In the genomic region with DNA sequence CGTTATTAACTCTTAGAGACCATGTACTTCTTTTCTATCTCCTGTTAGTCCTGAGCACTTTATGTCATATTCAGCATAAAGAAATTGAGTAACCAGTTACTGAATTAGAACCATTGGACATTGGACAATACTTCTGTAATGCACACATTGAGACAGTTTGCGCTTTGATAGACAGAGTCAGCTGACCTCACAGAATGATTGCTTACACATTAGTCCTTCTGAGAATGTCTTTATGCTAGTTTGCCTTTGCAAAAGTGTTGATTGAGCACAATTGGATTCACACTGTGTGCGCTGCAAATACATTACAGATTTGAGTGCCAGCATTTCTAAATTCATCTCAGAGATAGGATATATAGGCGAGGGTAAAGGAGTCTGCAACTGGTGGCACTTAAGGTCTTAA, we compare ENCODE assay signal across 1 cellular context.
A peak's percentile ranks its signal among the peaks of the same experiment; 100 is the strongest.
TF ChIP-seq lines count a peak whose summit lies in the region.

No MANE protein-coding gene starts in this region.

TF ChIP-seq in K562, 482 proteins besides CTCF, POLR2A, EP300 and RAD21 (continued from another document):
- TF ChIP-seq, protein P1, sequence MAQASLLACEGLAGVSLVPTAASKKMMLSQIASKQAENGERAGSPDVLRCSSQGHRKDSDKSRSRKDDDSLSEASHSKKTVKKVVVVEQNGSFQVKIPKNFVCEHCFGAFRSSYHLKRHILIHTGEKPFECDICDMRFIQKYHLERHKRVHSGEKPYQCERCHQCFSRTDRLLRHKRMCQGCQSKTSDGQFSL (CRISPR knock-in tag; IDR thresholded peaks at IDR 0.05), result no peak
- TF ChIP-seq, protein P1 (tag; IDR thresholded peaks at IDR 0.05), result no peak
- TF ChIP-seq SRSF3 (IDR thresholded peaks at IDR 0.05; ENCODE audit: insufficient read depth, low read length) (no peak), PKNOX1 (IDR thresholded peaks at IDR 0.05) (peak; percentile 44; the same call in 1 of the 2 replicates)
